In the genomic region with DNA sequence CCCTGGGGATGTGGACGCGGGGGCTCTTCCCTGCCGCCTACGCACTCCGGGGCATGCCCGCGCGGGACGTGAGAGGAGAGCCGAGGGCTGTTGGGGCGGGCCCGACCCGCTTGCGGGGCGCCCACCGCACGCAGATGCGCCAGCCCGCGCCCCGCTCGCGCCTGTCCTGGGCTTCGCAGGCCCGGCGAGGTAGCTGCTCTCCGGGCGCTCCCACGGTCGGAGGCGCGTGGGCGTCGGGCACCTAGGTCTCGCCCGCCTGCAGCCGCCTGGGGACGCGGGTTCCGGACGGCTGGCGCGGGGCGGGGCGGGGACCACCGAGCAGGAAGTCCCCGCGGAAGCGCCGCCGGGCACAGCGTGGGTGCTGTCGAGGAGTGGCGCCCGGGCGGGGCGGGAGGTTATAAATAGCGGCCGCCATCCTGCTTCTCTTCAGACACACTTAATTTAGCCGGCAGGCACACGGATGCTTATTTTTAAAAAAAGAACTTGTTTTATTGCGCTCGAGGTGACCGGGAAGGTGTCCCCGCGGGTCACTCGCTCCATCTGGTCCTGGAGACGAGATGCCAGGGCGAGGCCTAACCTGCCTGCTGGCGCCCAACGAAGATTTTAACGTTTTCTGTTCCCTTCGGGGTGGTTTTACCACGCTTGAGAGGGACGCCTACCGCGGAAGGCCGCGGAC, we compare ENCODE assay signal across 8 cellular contexts. TPM values are rescaled to one million over a fixed set of nuclear protein-coding genes. Genes with fewer than 3 reads are reported as not detected.
DNase-seq lines count a peak whose midpoint lies in the region; ATAC-seq and TF ChIP-seq lines count a peak whose summit lies in the region.

No MANE protein-coding gene starts in this region.

- H3K27me3 ChIP-seq in tibial artery = peaks cover 0 to 73% of the 10 kb centered on the region in 2 donors

- H3K36me3 Mint-ChIP-seq in T-helper 1 cell treated with Interleukin-12 subunit alpha and Interleukin-12 subunit beta and Interleukin-4 antibody, amounts not matched to agents 30 μg/mL and 1 μg/mL, for 36 hours (ENCODE audit: low read depth) = no peaks in the 10 kb centered on the region
- no peaks in the 10 kb centered on the region for H3K36me3 Mint-ChIP-seq in central memory CD8-positive, alpha-beta T cell (ENCODE audit: insufficient read depth)
- no peaks in the 10 kb centered on the region for H3K36me3 Mint-ChIP-seq in natural killer cell

- peak overlapping the region; percentile 60 for H3K4me3 Mint-ChIP-seq in T-helper 1 cell treated with Interleukin-12 subunit alpha and Interleukin-12 subunit beta and Interleukin-4 antibody, amounts not matched to agents 30 μg/mL and 1 μg/mL, for 36 hours
- peak overlapping the region; percentile 76 for H3K4me3 Mint-ChIP-seq in central memory CD8-positive, alpha-beta T cell
- H3K4me3 Mint-ChIP-seq in natural killer cell = peak overlapping the region; percentile 74

- DNase-seq in central memory CD8-positive, alpha-beta T cell (ENCODE audit: low spot score in 2 of 2) = peak in 1 of 2 donors; percentile 16
- peak; percentile 27 for DNase-seq in natural killer cell
- DNase-seq in tibial artery = no peak
- DNase-seq in hypothalamus (lab: John Stamatoyannopoulos, UW) = no peak
- no peak for DNase-seq in cerebellar cortex (ENCODE audit: low spot score)

- TF ChIP-seq CTCF in natural killer cell (IDR thresholded peaks at IDR 0.05) = no peak
- TF ChIP-seq CTCF in tibial artery (IDR thresholded peaks at IDR 0.05) = no peak

- peak overlapping the region; percentile 19 to 48 for H3K4me3 ChIP-seq in tibial artery

- H3K4me1 Mint-ChIP-seq in T-helper 1 cell treated with Interleukin-12 subunit alpha and Interleukin-12 subunit beta and Interleukin-4 antibody, amounts not matched to agents 30 μg/mL and 1 μg/mL, for 36 hours (ENCODE audit: low read depth) = peaks cover 16% of the 10 kb centered on the region
- peaks cover 8% of the 10 kb centered on the region for H3K4me1 Mint-ChIP-seq in central memory CD8-positive, alpha-beta T cell
- peaks cover 4 to 13% of the 10 kb centered on the region in 2 donors for H3K4me1 Mint-ChIP-seq in natural killer cell

- ATAC-seq in GM18861 (IDR thresholded peaks at IDR 0.05; ENCODE audit: unreplicated experiment) (peak; percentile 37), HG02870 (IDR thresholded peaks at IDR 0.05; ENCODE audit: unreplicated experiment) (peak; percentile 23), natural killer cell (peak; percentile 65 to 71 (median 66))
- ATAC-seq in central memory CD8-positive, alpha-beta T cell (replicated peaks; ENCODE audit: extremely low read depth, poor library complexity, severe bottlenecking) = peak; percentile 67

- H3K27me3 Mint-ChIP-seq in T-helper 1 cell treated with Interleukin-12 subunit alpha and Interleukin-12 subunit beta and Interleukin-4 antibody, amounts not matched to agents 30 μg/mL and 1 μg/mL, for 36 hours (ENCODE audit: low read depth) = peaks cover 69% of the 10 kb centered on the region
- peaks cover 66% of the 10 kb centered on the region for H3K27me3 Mint-ChIP-seq in central memory CD8-positive, alpha-beta T cell
- peaks cover 36 to 46% of the 10 kb centered on the region in 2 donors for H3K27me3 Mint-ChIP-seq in natural killer cell (ENCODE audit: low read depth in 2 of 2)

- H3K4me1 ChIP-seq in tibial artery = peaks cover 0 to 20% (median 13%) of the 10 kb centered on the region in 4 donors

- H3K36me3 ChIP-seq in tibial artery = no peaks in the 10 kb centered on the region

- no peak overlapping the region for H3K27ac ChIP-seq in tibial artery

- no peaks in the 10 kb centered on the region for H3K9me3 ChIP-seq in tibial artery

- intact Hi-C loops in natural killer cell (cut with micrococcal nuclease) (no loop called here), tibial artery (cut with DNase I; ENCODE audit: low total_unique reads) (loop anchor here (5.0 kb wide), 1 partner anchor 34 kb away; no protein-coding TSS in a partner anchor)

- H3K9me3 Mint-ChIP-seq in T-helper 1 cell treated with Interleukin-12 subunit alpha and Interleukin-12 subunit beta and Interleukin-4 antibody, amounts not matched to agents 30 μg/mL and 1 μg/mL, for 36 hours = no peaks in the 10 kb centered on the region
- H3K9me3 Mint-ChIP-seq in central memory CD8-positive, alpha-beta T cell = no peaks in the 10 kb centered on the region
- H3K9me3 Mint-ChIP-seq in natural killer cell = no peaks in the 10 kb centered on the region

- H3K27ac Mint-ChIP-seq in T-helper 1 cell treated with Interleukin-12 subunit alpha and Interleukin-12 subunit beta and Interleukin-4 antibody, amounts not matched to agents 30 μg/mL and 1 μg/mL, for 36 hours = no peak overlapping the region
- H3K27ac Mint-ChIP-seq in central memory CD8-positive, alpha-beta T cell (ENCODE audit: low read depth) = no peak overlapping the region
- H3K27ac Mint-ChIP-seq in natural killer cell = no peak overlapping the region

RNA-seq across cellular contexts. Expression of gene GJA3, which starts 0.6 kb away (rescaled TPM):
- under 1 TPM in 1 of 3 donors, not detected in 2; 0.18 TPM for total RNA-seq in natural killer cell

RNA-seq across cellular contexts. Expression of gene GJB2, which starts 31.3 kb away (rescaled TPM):
- under 1 TPM in 1 of 3 donors, not detected in 2; 0.40 TPM for total RNA-seq in natural killer cell
